Comparison of ENCODE assay signal across 15 cellular contexts in genomic region chr6:24344981-24345380, GRCh38. TPM values are rescaled to one million over a fixed set of nuclear protein-coding genes. Genes with fewer than 3 reads are reported as not detected.
A peak's percentile ranks its signal among the peaks of the same experiment; 100 is the strongest.
DNase-seq lines count a peak whose midpoint lies in the region; ATAC-seq and TF ChIP-seq lines count a peak whose summit lies in the region.
"Had no signal": no experiment of that assay in that cellular context is flagged by ENCODE, and none has a peak within 500 bp of the region (broad histone marks: within the 10 kb centered on the region; RNA-seq: fewer than 3 reads in every experiment).

No MANE protein-coding gene starts in this region.

- peak overlapping the region in 1 of 3 experiments; percentile 71 for H3K4me3 Mint-ChIP-seq in nephron
- H3K4me3 Mint-ChIP-seq: CD4-positive, alpha-beta T cell; H9 had no signal

- H3K4me1 Mint-ChIP-seq in nephron = peaks cover 14% of the 10 kb centered on the region
- H3K4me1 Mint-ChIP-seq: H9 had no signal

- no peaks in the 10 kb centered on the region for H3K9me3 Mint-ChIP-seq in nephron
- H3K9me3 Mint-ChIP-seq: CD4-positive, alpha-beta T cell; H9 had no signal

- TF ChIP-seq POLR2A in body of pancreas (IDR thresholded peaks at IDR 0.05) = no peak

- peak overlapping the region in 3 of 4 donors; percentile 15 to 42 (median 28) for H3K27ac ChIP-seq in body of pancreas
- H3K27ac ChIP-seq: C4-2B had no signal

- H3K9me3 ChIP-seq in body of pancreas = no peaks in the 10 kb centered on the region

- no peaks in the 10 kb centered on the region for H3K27me3 ChIP-seq in body of pancreas
- H3K27me3 ChIP-seq in kidney epithelial cell (ENCODE audit: control insufficient read depth, insufficient read depth, low read length) = no peaks in the 10 kb centered on the region

- intact Hi-C loops in body of pancreas (cut with DNase I) = no loop called here

- DNase-seq in Caki2 (ENCODE audit: low read depth) (peak; percentile 25), body of pancreas (no peak), kidney epithelial cell (ENCODE audit: low read depth) (no peak), KBM-7 (no peak), RPMI8226 (no peak), NCI-H1092 (lab: John Stamatoyannopoulos, UW) (no peak)
- no peak for DNase-seq in activated CD8-positive, alpha-beta memory T cell treated with anti-CD3 and anti-CD28 coated beads, Interleukin-2, amount 50 U/mL, for 4 hours
- DNase-seq: AML-193; CD4-positive, alpha-beta T cell; DMS 273 treated with DMSO at 0.1 percent for 48 hours; DMS53; DND-41; H9 had no signal

- peak overlapping the region; percentile 83 to 97 (median 87) for H3K27ac Mint-ChIP-seq in nephron
- H3K27ac Mint-ChIP-seq: CD4-positive, alpha-beta T cell; H9 had no signal

- H3K36me3 Mint-ChIP-seq in nephron (ENCODE audit: low read depth) = peaks cover 14% of the 10 kb centered on the region

- H3K36me3 ChIP-seq in body of pancreas (replicated peaks in 1 of 2; ENCODE audit: insufficient read depth in 1 of 2, low read depth in 2 of 2) (no peaks in the 10 kb centered on the region), kidney epithelial cell (ENCODE audit: control insufficient read depth, insufficient read depth, low read length) (peaks cover 2% of the 10 kb centered on the region)

- peaks cover 3% of the 10 kb centered on the region for H3K27me3 Mint-ChIP-seq in nephron (ENCODE audit: low read depth)

- in situ Hi-C loops in Caki2 (cut with HindIII; ENCODE audit: low pct_unique_long_range_greater_than_20kb, low sequenced_read_pairs) = no loop called here
- in situ Hi-C loops in KBM-7 (cut with MboI; ENCODE audit: low pct_unique_long_range_greater_than_20kb, low sequenced_read_pairs) = no loop called here

- TF ChIP-seq CTCF in body of pancreas (IDR thresholded peaks at IDR 0.05) (no peak), kidney epithelial cell (IDR thresholded peaks at IDR 0.05; ENCODE audit: insufficient read depth, low read length, poor library complexity, severe bottlenecking) (no peak), nephron (IDR thresholded peaks at IDR 0.05; ENCODE audit: unreplicated experiment in 3 of 3) (no peak)

- WGBS in body of pancreas, 2 donors = 57 to 72% methylated on average over 3 of the region's 3 CpGs

- no peak for ATAC-seq in body of pancreas

- H3K4me1 ChIP-seq in body of pancreas = peaks cover 25% of the 10 kb centered on the region

- no peak overlapping the region for H3K4me3 ChIP-seq in body of pancreas
- peak overlapping the region; percentile 13 for H3K4me3 ChIP-seq in kidney epithelial cell (ENCODE audit: low read depth, low read length)

RNA-seq across cellular contexts. Expression of gene DCDC2, which starts 12.9 kb away (rescaled TPM):
- total RNA-seq in Caki2 (2014; rRNA removed; shearing (Covaris generic); ENCODE audit: low replicate concordance) = 4.7 and 5.4 TPM in 2 replicates
- 10 to 100 TPM; 20.8 to 37.4 TPM for total RNA-seq in body of pancreas
- 37.1 and 43.9 TPM in 2 replicates for total RNA-seq in kidney epithelial cell

RNA-seq across cellular contexts. Expression of gene MRS2, which starts 57.8 kb away (rescaled TPM):
- 18.7 and 26.6 TPM in 2 replicates for total RNA-seq in Caki2 (2014; rRNA removed; shearing (Covaris generic); ENCODE audit: low replicate concordance)
- total RNA-seq in body of pancreas = 10 to 100 TPM; 11.7 to 23.1 TPM
- 26.1 and 42.3 TPM in 2 replicates for total RNA-seq in kidney epithelial cell
